In the genomic region with DNA sequence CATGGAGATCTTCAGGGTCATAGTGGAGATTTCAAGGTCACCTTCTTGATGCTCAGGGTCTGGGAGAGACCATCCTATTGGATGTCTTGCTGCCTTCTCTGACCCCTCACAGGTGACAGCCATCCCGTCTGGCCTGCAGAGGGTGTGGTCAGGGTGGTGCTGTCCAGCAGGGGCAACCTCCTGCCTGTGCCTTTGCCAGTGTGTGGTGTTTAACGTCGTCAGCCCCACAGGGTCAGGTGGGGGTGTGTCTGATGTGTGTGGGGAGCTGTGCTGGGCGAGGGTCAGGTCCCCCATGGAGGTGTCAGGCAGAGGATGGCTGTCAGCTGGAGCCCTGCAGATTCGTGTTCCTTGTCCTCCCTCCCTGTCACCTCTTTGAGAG, we compare ENCODE assay signal across 29 cellular contexts. TPM values are rescaled to one million over a fixed set of nuclear protein-coding genes. Genes with fewer than 3 reads are reported as not detected.
A peak's percentile ranks its signal among the peaks of the same experiment; 100 is the strongest.
DNase-seq lines count a peak whose midpoint lies in the region; ATAC-seq and TF ChIP-seq lines count a peak whose summit lies in the region.
"Had no signal": no experiment of that assay in that cellular context is flagged by ENCODE, and none has a peak within 500 bp of the region (broad histone marks: within the 10 kb centered on the region; RNA-seq: fewer than 3 reads in every experiment).

No MANE protein-coding gene starts in this region.

- intact Hi-C loops in HCT116 (cut with micrococcal nuclease) (no loop called here), sigmoid colon (cut with DNase I) (no loop called here)

- H3K4me2 ChIP-seq in HCT116 (ENCODE audit: low read length) = no peak overlapping the region
- H3K4me2 ChIP-seq: BLaER1, smooth muscle cell had no signal

- RAD21 ChIA-PET in HCT116 (lab: Charles Lee; ENCODE audit: low non-redundant PET in 1 of 2, low total read pairs in 2 of 2, uncharacterized antibody in 2 of 2, unreplicated experiment in 2 of 2) = no interaction called here

- WGBS in sigmoid colon, 2 donors = 27 to 49% methylated on average over 5 of the region's 5 CpGs

- no peaks in the 10 kb centered on the region for H3K36me3 ChIP-seq in HCT116 (ENCODE audit: control insufficient read depth in 1 of 2, insufficient read depth in 2 of 2, low read length in 2 of 2)
- H3K36me3 ChIP-seq in RWPE2 (ENCODE audit: low read depth) = no peaks in the 10 kb centered on the region
- H3K36me3 ChIP-seq in sigmoid colon = no peaks in the 10 kb centered on the region
- no peaks in the 10 kb centered on the region for H3K36me3 ChIP-seq in brain microvascular endothelial cell (replicated peaks)
- H3K36me3 ChIP-seq: BLaER1, pancreas, Peyer's patch, SJCRH30, thoracic aorta had no signal

- no peaks in the 10 kb centered on the region for H3K79me2 ChIP-seq in HCT116 (ENCODE audit: insufficient read depth, low read length)

- TF ChIP-seq EP300 in sigmoid colon (IDR thresholded peaks at IDR 0.05) = no peak

- in situ Hi-C loops in brain microvascular endothelial cell (cut with HindIII; ENCODE audit: low pct_ligation_motif_present, low sequenced_read_pairs) = no loop called here

- no peak overlapping the region for H2AFZ ChIP-seq in HCT116 (ENCODE audit: low read depth, low read length, poor library complexity, severe bottlenecking)

- H3K4me3 ChIP-seq in HCT116 (replicated peaks in 1 of 2; ENCODE audit: low read depth in 1 of 2, low read length in 2 of 2) (no peak overlapping the region), RWPE2 (ENCODE audit: severe bottlenecking) (no peak overlapping the region), sigmoid colon (no peak overlapping the region), brain microvascular endothelial cell (ENCODE audit: low read depth, low read length) (no peak overlapping the region)
- H3K4me3 ChIP-seq: BLaER1, pancreas, Peyer's patch, SJCRH30, smooth muscle cell, thoracic aorta had no signal

- TF ChIP-seq POLR2A in HCT116 (IDR thresholded peaks at IDR 0.05; ENCODE audit: borderline replicate concordance, extremely low read depth, insufficient read depth, insufficient read length) = no peak
- TF ChIP-seq POLR2A in sigmoid colon (IDR thresholded peaks at IDR 0.05) = no peak

- no peaks in the 10 kb centered on the region for H3K9me3 ChIP-seq in HCT116 (ENCODE audit: control insufficient read depth in 1 of 2, insufficient read depth in 1 of 2, low read depth in 1 of 2, low read length in 2 of 2)
- H3K9me3 ChIP-seq in RWPE2 (ENCODE audit: severe bottlenecking) = no peaks in the 10 kb centered on the region
- no peaks in the 10 kb centered on the region for H3K9me3 ChIP-seq in sigmoid colon
- H3K9me3 ChIP-seq: BLaER1, pancreas, Peyer's patch, SJCRH30, thoracic aorta had no signal

- no peaks in the 10 kb centered on the region for H3K9me2 ChIP-seq in HCT116 (ENCODE audit: insufficient read depth)

- CTCF ChIA-PET in HCT116 (lab: Charles Lee) = no interaction called here

- no peak for TF ChIP-seq RAD21 in HCT116 (IDR thresholded peaks at IDR 0.05; ENCODE audit: low read depth)

- no peaks in the 10 kb centered on the region for H3K4me1 ChIP-seq in HCT116 (ENCODE audit: control insufficient read depth in 1 of 2, insufficient read depth in 2 of 2, low read length in 2 of 2)
- H3K4me1 ChIP-seq in RWPE2 (ENCODE audit: insufficient read depth, poor library complexity, severe bottlenecking) = no peaks in the 10 kb centered on the region
- H3K4me1 ChIP-seq in sigmoid colon = no peaks in the 10 kb centered on the region
- H3K4me1 ChIP-seq: BLaER1, pancreas, Peyer's patch, SJCRH30 had no signal

- no peak for ATAC-seq in HCT116
- ATAC-seq in RWPE2 (ENCODE audit: low read depth) = no peak
- ATAC-seq in HG03095 (IDR thresholded peaks at IDR 0.05; ENCODE audit: unreplicated experiment) = no peak
- ATAC-seq in HG02623 (IDR thresholded peaks at IDR 0.05; ENCODE audit: unreplicated experiment) = no peak
- ATAC-seq: activated naive CD8-positive, alpha-beta T cell treated with anti-CD3 and anti-CD28 coated beads, Interleukin-2, amount 50 U/mL, for 24 hours; effector memory CD8-positive, alpha-beta T cell; pancreas had no signal

- H4K20me1 ChIP-seq in HCT116 (ENCODE audit: insufficient read depth) = no peaks in the 10 kb centered on the region
- H4K20me1 ChIP-seq: BLaER1 had no signal

- POLR2A ChIA-PET in HCT116 (lab: Charles Lee) = no interaction called here

- H3K9ac ChIP-seq in HCT116 (ENCODE audit: low read length) = no peak overlapping the region
- H3K9ac ChIP-seq: BLaER1 had no signal

- H3K27ac ChIP-seq in HCT116 (ENCODE audit: low read depth, low read length) = no peak overlapping the region
- H3K27ac ChIP-seq in RWPE2 (ENCODE audit: poor library complexity, severe bottlenecking) = no peak overlapping the region
- no peak overlapping the region for H3K27ac ChIP-seq in sigmoid colon
- no peak overlapping the region for H3K27ac ChIP-seq in brain microvascular endothelial cell
- H3K27ac ChIP-seq: BLaER1, pancreas, Peyer's patch, SJCRH30, thoracic aorta had no signal

- H3K27me3 ChIP-seq in HCT116 (ENCODE audit: insufficient read depth, low read length) (no peaks in the 10 kb centered on the region), RWPE2 (ENCODE audit: insufficient read depth, poor library complexity, severe bottlenecking) (peaks cover 5% of the 10 kb centered on the region), sigmoid colon (no peaks in the 10 kb centered on the region), brain microvascular endothelial cell (replicated peaks) (no peaks in the 10 kb centered on the region)
- H3K27me3 ChIP-seq: BLaER1, pancreas, Peyer's patch had no signal

- DNase-seq in HCT116 (ENCODE audit: low read depth, low spot score) (no peak), RWPE2 (ENCODE audit: low spot score) (peak; percentile 38), left kidney (ENCODE audit: low read depth, low spot score) (peak; percentile 28), sigmoid colon (peak; percentile 42), brain microvascular endothelial cell (no peak)
- DNase-seq: activated CD4-positive, alpha-beta T cell treated with anti-CD3 and anti-CD28 coated beads for 4 hours; activated naive CD4-positive, alpha-beta T cell; activated naive CD8-positive, alpha-beta T cell treated with anti-CD3 and anti-CD28 coated beads, Interleukin-2, amount 50 U/mL, for 24 hours; activated T-cell treated with anti-CD3 and anti-CD28 coated beads, Interleukin-2, amount 50 U/mL, for 48 hours; central memory CD4-positive, alpha-beta T cell; effector memory CD8-positive, alpha-beta T cell; EL; H7; midbrain; naive B cell; NCI-H1436 treated with DMSO at 0.1 percent for 48 hours; NCI-H226; Peyer's patch; retina; SJCRH30; stimulated activated CD4-positive, alpha-beta T cell treated with anti-CD3 and anti-CD28 coated beads, Interleukin-1b, Interleukin-23, amount 100 ng/mL, for 48 hours; stimulated activated naive CD4-positive, alpha-beta T cell treated with Interleukin-2 at 50 U/mL for 16 hours; T-helper 9 cell had no signal

- TF ChIP-seq CTCF in HCT116 (IDR thresholded peaks at IDR 0.05 in 2 of 3, conservative IDR thresholded peaks at IDR 0.05 in 1 of 3; ENCODE audit: borderline replicate concordance in 1 of 3, insufficient read depth in 1 of 3, low read depth in 2 of 3, low read length in 2 of 3) (no peak), RWPE2 (IDR thresholded peaks at IDR 0.05; ENCODE audit: poor library complexity, severe bottlenecking) (no peak), sigmoid colon (IDR thresholded peaks at IDR 0.05) (no peak), brain microvascular endothelial cell (IDR thresholded peaks at IDR 0.05; ENCODE audit: low read depth, low read length, missing control alignments) (no peak)

- BruUV-seq in HCT116 (replicated peaks; lab: Mats Ljungman, UMichigan) = no TSS peak

TF ChIP-seq in HCT116, 20 proteins besides CTCF, POLR2A, EP300 and RAD21:
- TF ChIP-seq EZH2phosphoT487 (IDR thresholded peaks at IDR 0.05; ENCODE audit: borderline replicate concordance) (no peak), SIN3A (IDR thresholded peaks at IDR 0.05; ENCODE audit: low read depth) (no peak), ZNF274 (IDR thresholded peaks at IDR 0.05; ENCODE audit: low read depth, low read length) (no peak), POLR2AphosphoS5 (IDR thresholded peaks at IDR 0.05; ENCODE audit: low read depth, low read length) (no peak)
- TF ChIP-seq, protein P1, sequence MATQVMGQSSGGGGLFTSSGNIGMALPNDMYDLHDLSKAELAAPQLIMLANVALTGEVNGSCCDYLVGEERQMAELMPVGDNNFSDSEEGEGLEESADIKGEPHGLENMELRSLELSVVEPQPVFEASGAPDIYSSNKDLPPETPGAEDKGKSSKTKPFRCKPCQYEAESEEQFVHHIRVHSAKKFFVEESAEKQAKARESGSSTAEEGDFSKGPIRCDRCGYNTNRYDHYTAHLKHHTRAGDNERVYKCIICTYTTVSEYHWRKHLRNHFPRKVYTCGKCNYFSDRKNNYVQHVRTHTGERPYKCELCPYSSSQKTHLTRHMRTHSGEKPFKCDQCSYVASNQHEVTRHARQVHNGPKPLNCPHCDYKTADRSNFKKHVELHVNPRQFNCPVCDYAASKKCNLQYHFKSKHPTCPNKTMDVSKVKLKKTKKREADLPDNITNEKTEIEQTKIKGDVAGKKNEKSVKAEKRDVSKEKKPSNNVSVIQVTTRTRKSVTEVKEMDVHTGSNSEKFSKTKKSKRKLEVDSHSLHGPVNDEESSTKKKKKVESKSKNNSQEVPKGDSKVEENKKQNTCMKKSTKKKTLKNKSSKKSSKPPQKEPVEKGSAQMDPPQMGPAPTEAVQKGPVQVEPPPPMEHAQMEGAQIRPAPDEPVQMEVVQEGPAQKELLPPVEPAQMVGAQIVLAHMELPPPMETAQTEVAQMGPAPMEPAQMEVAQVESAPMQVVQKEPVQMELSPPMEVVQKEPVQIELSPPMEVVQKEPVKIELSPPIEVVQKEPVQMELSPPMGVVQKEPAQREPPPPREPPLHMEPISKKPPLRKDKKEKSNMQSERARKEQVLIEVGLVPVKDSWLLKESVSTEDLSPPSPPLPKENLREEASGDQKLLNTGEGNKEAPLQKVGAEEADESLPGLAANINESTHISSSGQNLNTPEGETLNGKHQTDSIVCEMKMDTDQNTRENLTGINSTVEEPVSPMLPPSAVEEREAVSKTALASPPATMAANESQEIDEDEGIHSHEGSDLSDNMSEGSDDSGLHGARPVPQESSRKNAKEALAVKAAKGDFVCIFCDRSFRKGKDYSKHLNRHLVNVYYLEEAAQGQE (IDR thresholded peaks at IDR 0.05; ENCODE audit: low read depth) = peak; percentile 25; the same call in 1 of the 2 replicates

RNA-seq across cellular contexts. Expression of a gene that starts 16.5 kb away (rescaled TPM):
- 0.05 TPM for total RNA-seq in HCT116 (2021; ENCODE audit: unreplicated experiment)
- not detected in 2 replicates for polyA plus RNA-seq in HCT116 (2012)
- total RNA-seq in sigmoid colon = under 1 TPM; 0.27 to 0.71 (median 0.61) TPM
- under 1 TPM; 0.23 to 0.60 (median 0.50) TPM for polyA plus RNA-seq in sigmoid colon
- total RNA-seq: SJCRH30 had no signal
- polyA plus RNA-seq: smooth muscle cell had no signal

Comparison
In these comparisons a context has a peak if more than half of its experiments do, and no peak if none do; other contexts are left out.
1. DNase-seq: peak in RWPE2 (single experiment), left kidney (single experiment) and sigmoid colon (single experiment); none in HCT116 (single experiment) and brain microvascular endothelial cell (single experiment).